ENCODE assay signal across 13 cellular contexts in the genomic region with DNA sequence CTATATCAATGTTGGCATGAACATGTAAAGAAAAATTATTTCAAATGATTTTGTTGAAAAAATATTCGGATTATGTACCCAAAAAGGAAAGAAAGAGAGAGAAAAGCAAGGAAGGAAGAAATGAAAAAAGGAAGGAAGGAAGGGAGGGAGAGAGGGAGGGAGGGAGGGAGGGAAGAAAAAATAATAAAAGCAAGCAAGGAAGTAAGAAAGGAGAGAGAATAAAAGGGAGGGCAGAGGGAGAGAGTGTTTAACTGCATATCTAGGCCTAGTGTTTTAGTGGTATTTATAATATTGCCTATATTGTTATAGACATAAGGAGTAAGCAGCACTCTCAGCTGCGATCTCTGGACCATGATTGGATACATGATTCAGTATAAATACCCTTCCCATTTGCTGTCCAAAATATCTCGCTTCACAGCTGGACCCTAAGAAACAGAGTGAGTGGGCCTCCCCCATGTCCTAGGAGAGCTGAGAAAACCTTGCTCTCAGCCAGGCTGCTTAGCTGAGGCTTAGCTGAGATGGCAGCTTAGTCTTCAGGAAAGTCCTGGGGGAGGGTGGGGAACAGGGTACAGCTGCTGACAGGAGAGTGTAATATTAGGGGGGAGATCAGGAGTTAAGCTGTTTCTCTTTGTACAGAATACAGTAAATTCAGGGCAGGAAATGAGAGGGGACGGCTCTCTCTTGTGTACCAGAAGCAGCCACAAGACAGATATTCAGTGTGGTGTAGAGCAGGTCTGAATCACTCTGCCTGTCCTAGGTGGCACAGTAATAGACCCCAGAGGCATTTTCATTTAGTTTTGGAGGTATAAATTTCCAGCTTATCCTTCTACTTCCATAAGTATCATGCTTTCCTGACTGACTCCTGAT.
DNase-seq lines count a peak whose midpoint lies in the region; ATAC-seq and TF ChIP-seq lines count a peak whose summit lies in the region.
"Had no signal": no experiment of that assay in that cellular context is flagged by ENCODE, and none has a peak within 500 bp of the region (broad histone marks: within the 10 kb centered on the region; RNA-seq: fewer than 3 reads in every experiment).

No MANE protein-coding gene starts in this region.

- no peak for TF ChIP-seq CTCF in HL-60 (IDR thresholded peaks at IDR 0.05; ENCODE audit: insufficient read depth, low read length)
- TF ChIP-seq CTCF in natural killer cell (IDR thresholded peaks at IDR 0.05): no peak

- H3K36me3 ChIP-seq in BLaER1 treated with 17β-estradiol and CSF1 and Interleukin-3, amounts not matched to agents 10 nM and 100 nM: no peaks in the 10 kb centered on the region
- H3K36me3 ChIP-seq: gastroesophageal sphincter, pancreas, SJSA1, thoracic aorta had no signal

- peak overlapping the region in 4 of 11 experiments; percentile 26 to 50 (median 43); a peak in 3 of 22 replicates for H3K9ac ChIP-seq in BLaER1 treated with 17β-estradiol and CSF1 and Interleukin-3, amounts not matched to agents 10 nM and 100 nM

- no peaks in the 10 kb centered on the region for H3K36me3 Mint-ChIP-seq in activated T-helper 17 cell treated with anti-CD3 and anti-CD28 coated beads, Interleukin-2, amount 50 U/mL, for 72 hours (ENCODE audit: low read depth)
- peaks cover 14% of the 10 kb centered on the region for H3K36me3 Mint-ChIP-seq in natural killer cell

- H3K4me3 ChIP-seq in BLaER1 treated with 17β-estradiol and CSF1 and Interleukin-3, amounts not matched to agents 10 nM and 100 nM: peak overlapping the region in 1 of 10 experiments; percentile 22; a peak in 2 of 20 replicates
- H3K4me3 ChIP-seq in HL-60 (replicated peaks; ENCODE audit: insufficient read depth, low read length): peak overlapping the region; percentile 62
- H3K4me3 ChIP-seq: gastroesophageal sphincter, pancreas, SJSA1, thoracic aorta had no signal

- H3K27ac ChIP-seq in BLaER1 treated with 17β-estradiol and CSF1 and Interleukin-3, amounts not matched to agents 10 nM and 100 nM: peak overlapping the region in 9 of 11 experiments; percentile 36 to 63 (median 52); a peak in 16 of 22 replicates
- peak overlapping the region; percentile 82 for H3K27ac ChIP-seq in HL-60 (replicated peaks)
- H3K27ac ChIP-seq: gastroesophageal sphincter, SJSA1, thoracic aorta had no signal

- intact Hi-C loops in natural killer cell (cut with micrococcal nuclease): loop anchor here (5.0 to 10.0 kb wide), 2 partner anchors 163 to 235 kb away; partner anchors contain the start of gene STARD3NL

- H3K9me3 Mint-ChIP-seq in activated T-helper 17 cell treated with anti-CD3 and anti-CD28 coated beads, Interleukin-2, amount 50 U/mL, for 72 hours: no peaks in the 10 kb centered on the region
- H3K9me3 Mint-ChIP-seq in natural killer cell: no peaks in the 10 kb centered on the region

- peak; percentile 48 for ATAC-seq in activated T-helper 17 cell treated with anti-CD3 and anti-CD28 coated beads, Interleukin-2, amount 50 U/mL, for 72 hours (replicated peaks)
- peak; percentile 53 to 72 (median 62) for ATAC-seq in natural killer cell
- ATAC-seq in HG02885 (IDR thresholded peaks at IDR 0.05; ENCODE audit: poor library complexity, unreplicated experiment): no peak

- H3K4me1 Mint-ChIP-seq in activated T-helper 17 cell treated with anti-CD3 and anti-CD28 coated beads, Interleukin-2, amount 50 U/mL, for 72 hours: peaks cover 10% of the 10 kb centered on the region
- peaks cover 75 to 78% of the 10 kb centered on the region in 2 donors for H3K4me1 Mint-ChIP-seq in natural killer cell

- H3K4me1 ChIP-seq in BLaER1 treated with 17β-estradiol and CSF1 and Interleukin-3, amounts not matched to agents 10 nM and 100 nM: peaks cover 39 to 76% (median 50%) of the 10 kb centered on the region in 10 experiments
- H3K4me1 ChIP-seq: SJSA1 had no signal

- H3K4me3 Mint-ChIP-seq in activated T-helper 17 cell treated with anti-CD3 and anti-CD28 coated beads, Interleukin-2, amount 50 U/mL, for 72 hours: peak overlapping the region; percentile 56
- peak overlapping the region; percentile 81 for H3K4me3 Mint-ChIP-seq in natural killer cell

- H3K27me3 Mint-ChIP-seq in activated T-helper 17 cell treated with anti-CD3 and anti-CD28 coated beads, Interleukin-2, amount 50 U/mL, for 72 hours: no peaks in the 10 kb centered on the region
- H3K27me3 Mint-ChIP-seq in natural killer cell (ENCODE audit: low read depth in 2 of 2): no peaks in the 10 kb centered on the region

- H4K20me1 ChIP-seq in BLaER1 treated with 17β-estradiol and CSF1 and Interleukin-3, amounts not matched to agents 10 nM and 100 nM: no peaks in the 10 kb centered on the region

- no peak overlapping the region for H3K27ac Mint-ChIP-seq in activated T-helper 17 cell treated with anti-CD3 and anti-CD28 coated beads, Interleukin-2, amount 50 U/mL, for 72 hours
- H3K27ac Mint-ChIP-seq in natural killer cell: peak overlapping the region; percentile 90 to 93

- DNase-seq in HL-60 (ENCODE audit: low read depth in 1 of 2, low spot score in 1 of 2): no peak
- DNase-seq in natural killer cell: no peak
- no peak for DNase-seq in middle frontal gyrus (ENCODE audit: extremely low spot score, low spot score)
- no peak for DNase-seq in NCI-H2171 treated with DMSO at 0.1 percent for 48 hours (lab: John Stamatoyannopoulos, UW)
- DNase-seq in RPMI8226: no peak
- DNase-seq: DMS79, pancreas had no signal

- no peaks in the 10 kb centered on the region for H3K9me3 ChIP-seq in BLaER1 treated with 17β-estradiol and CSF1 and Interleukin-3, amounts not matched to agents 10 nM and 100 nM (replicated peaks in 1 of 11)
- H3K9me3 ChIP-seq: gastroesophageal sphincter, pancreas, SJSA1, thoracic aorta had no signal

- H3K4me2 ChIP-seq in BLaER1 treated with 17β-estradiol and CSF1 and Interleukin-3, amounts not matched to agents 10 nM and 100 nM: peak overlapping the region; percentile 29 to 86 (median 73); a peak in 20 of 22 replicates

- no peaks in the 10 kb centered on the region for H3K27me3 ChIP-seq in BLaER1 treated with 17β-estradiol and CSF1 and Interleukin-3, amounts not matched to agents 10 nM and 100 nM
- H3K27me3 ChIP-seq in HL-60 (ENCODE audit: insufficient read depth, poor library complexity, severe bottlenecking): no peaks in the 10 kb centered on the region
- H3K27me3 ChIP-seq: gastroesophageal sphincter, pancreas, SJSA1 had no signal
